12 cellular contexts compared by ENCODE assay signal in the genomic region with DNA sequence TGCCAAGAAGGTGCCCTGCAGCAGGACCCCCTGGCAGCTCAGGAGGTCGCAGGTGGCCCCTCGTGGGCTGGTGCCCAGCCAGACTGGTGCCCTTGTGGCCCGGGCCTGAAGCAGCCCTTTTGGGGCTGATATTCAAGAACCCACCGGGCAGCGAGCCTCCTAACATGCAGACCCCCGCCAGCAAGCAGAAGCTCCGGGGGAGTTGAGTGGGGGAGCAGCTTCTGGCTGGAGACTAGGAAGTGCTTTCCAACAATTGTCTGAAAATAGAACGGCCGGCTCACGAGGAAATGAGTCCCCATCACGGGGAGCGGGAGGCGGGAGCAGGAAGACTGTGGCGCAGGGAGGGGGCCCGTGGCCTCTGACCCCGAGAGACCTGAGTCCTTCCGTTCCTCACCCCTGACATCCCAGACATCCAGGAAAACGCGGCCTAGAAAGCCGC. TPM values are rescaled to one million over a fixed set of nuclear protein-coding genes. Genes with fewer than 3 reads are reported as not detected.
A peak's percentile ranks its signal among the peaks of the same experiment; 100 is the strongest.
DNase-seq lines count a peak whose midpoint lies in the region; ATAC-seq and TF ChIP-seq lines count a peak whose summit lies in the region.
"Had no signal": no experiment of that assay in that cellular context is flagged by ENCODE, and none has a peak within 500 bp of the region (broad histone marks: within the 10 kb centered on the region; RNA-seq: fewer than 3 reads in every experiment).

No MANE protein-coding gene starts in this region.

- H3K36me3 ChIP-seq in BLaER1 (peaks cover 1% of the 10 kb centered on the region; the same call in 1 of the 2 replicates), SJSA1 (no peaks in the 10 kb centered on the region), osteoblast (ENCODE audit: insufficient read depth, low read length) (no peaks in the 10 kb centered on the region)
- H3K36me3 ChIP-seq: HAP-1, pancreas had no signal

- peak overlapping the region; percentile 78 for H2AFZ ChIP-seq in osteoblast (ENCODE audit: low read length)

- H3K4me2 ChIP-seq in BLaER1 (peak overlapping the region; percentile 98), osteoblast (ENCODE audit: insufficient read depth, low read length) (peak overlapping the region; percentile 67)

- in situ Hi-C loops in KBM-7 (cut with MboI; ENCODE audit: low pct_unique_long_range_greater_than_20kb, low sequenced_read_pairs) = no loop called here

- intact Hi-C loops in Right ventricle myocardium superior (cut with DNase I) = loop anchor here (5.0 kb wide), 1 partner anchor 44 kb away; the partner anchor contains the start of gene TMEM184A

- peak overlapping the region; percentile 54 for H3K4me3 ChIP-seq in BLaER1
- H3K4me3 ChIP-seq in SJSA1 = no peak overlapping the region
- peak overlapping the region; percentile 49 for H3K4me3 ChIP-seq in osteoblast (ENCODE audit: insufficient read depth, low read length)
- H3K4me3 ChIP-seq: HAP-1, pancreas had no signal

- peak overlapping the region; percentile 100 for H3K9ac ChIP-seq in BLaER1

- no peaks in the 10 kb centered on the region for H3K27me3 ChIP-seq in BLaER1
- H3K27me3 ChIP-seq in SJSA1 (replicated peaks) = no peaks in the 10 kb centered on the region
- no peaks in the 10 kb centered on the region for H3K27me3 ChIP-seq in osteoblast (ENCODE audit: insufficient read depth, low read length)
- H3K27me3 ChIP-seq: pancreas had no signal

- peaks cover 8% of the 10 kb centered on the region for H3K9me3 ChIP-seq in BLaER1
- no peaks in the 10 kb centered on the region for H3K9me3 ChIP-seq in SJSA1 (replicated peaks)
- peaks cover 1% of the 10 kb centered on the region for H3K9me3 ChIP-seq in osteoblast (ENCODE audit: low read depth, low read length)
- H3K9me3 ChIP-seq: HAP-1, pancreas had no signal

- H3K79me2 ChIP-seq in osteoblast (ENCODE audit: insufficient read depth, low read length) = no peaks in the 10 kb centered on the region

- H3K27ac ChIP-seq in BLaER1 (peak overlapping the region; percentile 100), SJSA1 (peak overlapping the region; percentile 98), osteoblast (ENCODE audit: low read depth, low read length) (peak overlapping the region; percentile 87)

- TF ChIP-seq CTCF in osteoblast (IDR thresholded peaks at IDR 0.05; ENCODE audit: extremely low read depth, low read depth, low read length) = no peak

- ATAC-seq in Right ventricle myocardium superior (ENCODE audit: poor library complexity) = peak; percentile 79

- H3K4me1 ChIP-seq in BLaER1 (peaks cover 82% of the 10 kb centered on the region), SJSA1 (replicated peaks) (peaks cover 34% of the 10 kb centered on the region), osteoblast (ENCODE audit: insufficient read depth, low read length) (peaks cover 20% of the 10 kb centered on the region)
- H3K4me1 ChIP-seq: HAP-1, pancreas had no signal

- H4K20me1 ChIP-seq in BLaER1 (no peaks in the 10 kb centered on the region), osteoblast (ENCODE audit: insufficient read depth, low read length) (no peaks in the 10 kb centered on the region)

- DNase-seq in SJSA1 (ENCODE audit: low read depth in 1 of 2, low spot score in 2 of 2) (no peak), Right ventricle myocardium superior (peak; percentile 68), osteoblast (ENCODE audit: insufficient read length, low spot score, missing footprints) (peak; percentile 91), KBM-7 (no peak), NCI-H1930 (lab: John Stamatoyannopoulos, UW) (no peak), NCI-H510A treated with DMSO at 0.1 percent for 48 hours (lab: John Stamatoyannopoulos, UW) (no peak)
- no peak for DNase-seq in stimulated activated CD4-positive, alpha-beta T cell treated with anti-CD3 and anti-CD28 coated beads, Interleukin-15, amount 100 ng/mL, for 24 hours
- DNase-seq: NCI-H446 had no signal

RNA-seq across cellular contexts. Expression of gene INTS1, which starts 9.5 kb away (rescaled TPM):
- total RNA-seq in SJSA1 (2014; rRNA removed; shearing (Covaris generic)) = 34.9 and 36.8 TPM in 2 replicates
- total RNA-seq in Right ventricle myocardium superior (29.2 TPM), osteoblast (53.0 and 66.2 TPM in 2 replicates)

RNA-seq across cellular contexts. Expression of gene MAFK, which starts 16.8 kb away (rescaled TPM):
- 47.2 and 51.7 TPM in 2 replicates for total RNA-seq in SJSA1 (2014; rRNA removed; shearing (Covaris generic))
- total RNA-seq in Right ventricle myocardium superior = 59.4 TPM
- total RNA-seq in osteoblast = 19.7 and 21.7 TPM in 2 replicates

RNA-seq across cellular contexts. Expression of gene TMEM184A, which starts 42.3 kb away (rescaled TPM):
- 1.8 and 3.2 TPM in 2 replicates for total RNA-seq in SJSA1 (2014; rRNA removed; shearing (Covaris generic))
- 0.30 TPM for total RNA-seq in Right ventricle myocardium superior
- total RNA-seq in osteoblast = under 0.01 TPM in 2 replicates
- total RNA-seq: CD4-positive, alpha-beta memory T cell had no signal

RNA-seq across cellular contexts. Expression of gene MICALL2, which starts 54.4 kb away (rescaled TPM):
- total RNA-seq in SJSA1 (2014; rRNA removed; shearing (Covaris generic)) = 4.0 and 7.7 TPM in 2 replicates
- total RNA-seq in Right ventricle myocardium superior (6.2 TPM), osteoblast (30.4 and 36.5 TPM in 2 replicates)

RNA-seq across cellular contexts. Expression of gene PSMG3, which starts 56.2 kb away (rescaled TPM):
- 63.9 and 84.7 TPM in 2 replicates for total RNA-seq in SJSA1 (2014; rRNA removed; shearing (Covaris generic))
- total RNA-seq in Right ventricle myocardium superior = 12.1 TPM
- total RNA-seq in osteoblast = 32.1 and 38.7 TPM in 2 replicates

Comparison
In these comparisons a context has a peak if more than half of its experiments do, and no peak if none do; other contexts are left out.
1. DNase-seq: peak in Right ventricle myocardium superior (single experiment) and osteoblast (single experiment); none in SJSA1 (0 of 2), KBM-7 (single experiment), NCI-H1930 (0 of 2), stimulated activated CD4-positive, alpha-beta T cell treated with anti-CD3 and anti-CD28 coated beads, Interleukin-15, amount 100 ng/mL, for 24 hours (single experiment) and NCI-H510A treated with DMSO at 0.1 percent for 48 hours (single experiment).
2. Peak in every context shown above with its lines, with median percentiles within 50 percentile points of each other: H3K27ac ChIP-seq.